ENCODE assay signal across 8 cellular contexts in genomic region chr11:68038718-68039525, GRCh38. TPM values are rescaled to one million over a fixed set of nuclear protein-coding genes. Genes with fewer than 3 reads are reported as not detected.
A peak's percentile ranks its signal among the peaks of the same experiment; 100 is the strongest.
DNase-seq lines count a peak whose midpoint lies in the region; ATAC-seq and TF ChIP-seq lines count a peak whose summit lies in the region.

TSS of gene TCIRG1 (plus strand) at chr11:68039025. CDS start at chr11:68041272, 2,247 bp downstream.

- intact Hi-C loops in Right ventricle myocardium inferior (cut with DNase I), result no loop called here

- peaks cover 4% of the 10 kb centered on the region for H3K36me3 Mint-ChIP-seq in activated naive CD8-positive, alpha-beta T cell treated with anti-CD3 and anti-CD28 coated beads for 36 hours

- H3K9me2 ChIP-seq in SK-N-SH, result no peaks in the 10 kb centered on the region

- H3K27me3 ChIP-seq in SK-N-SH (ENCODE audit: insufficient read depth) (no peaks in the 10 kb centered on the region), parathyroid adenoma (ENCODE audit: control insufficient read depth, insufficient read depth, low read length) (no peaks in the 10 kb centered on the region)

- peaks cover 12% of the 10 kb centered on the region for H3F3A ChIP-seq in SK-N-SH (replicated peaks; ENCODE audit: insufficient read depth)

- no peaks in the 10 kb centered on the region for H3K9me3 Mint-ChIP-seq in activated naive CD8-positive, alpha-beta T cell treated with anti-CD3 and anti-CD28 coated beads for 36 hours

- H3K27ac ChIP-seq in SK-N-SH (ENCODE audit: low read depth in 2 of 2, low read length in 1 of 2) (peak within 1 kb of the TSS; percentile 44 to 53; a peak in 1 of 4 replicates), parathyroid adenoma (peak within 1 kb of the TSS; percentile 66), urinary bladder (ENCODE audit: low read depth) (peak within 1 kb of the TSS; percentile 88)

- CTCF ChIA-PET in SK-N-SH (lab: Yijun Ruan, JAX), result no interaction called here

- H3K79me2 ChIP-seq in SK-N-SH (ENCODE audit: insufficient read depth), result no peaks in the 10 kb centered on the region
- no peaks in the 10 kb centered on the region for H3K79me2 ChIP-seq in parathyroid adenoma

- TF ChIP-seq CTCF in SK-N-SH (IDR thresholded peaks at IDR 0.05), result no peak
- no peak for TF ChIP-seq CTCF in parathyroid adenoma (IDR thresholded peaks at IDR 0.05)

- no peak for TF ChIP-seq RAD21 in SK-N-SH (IDR thresholded peaks at IDR 0.05; ENCODE audit: low read length)

- H3K27ac Mint-ChIP-seq in activated naive CD8-positive, alpha-beta T cell treated with anti-CD3 and anti-CD28 coated beads for 36 hours, result peak within 1 kb of the TSS; percentile 91

- H3K9me3 ChIP-seq in SK-N-SH (no peaks in the 10 kb centered on the region), parathyroid adenoma (ENCODE audit: control insufficient read depth, low read length) (no peaks in the 10 kb centered on the region)

- DNase-seq in Daoy (ENCODE audit: low read depth), result peak; percentile 86
- DNase-seq in SK-N-SH, result peak; percentile 67
- peak; percentile 65 for DNase-seq in activated naive CD8-positive, alpha-beta T cell treated with anti-CD3 and anti-CD28 coated beads for 36 hours
- DNase-seq in Right ventricle myocardium inferior (ENCODE audit: missing footprints), result peak; percentile 94

- H3K9ac ChIP-seq in SK-N-SH, result no peak within 1 kb of the TSS; the same call in 1 of the 2 replicates
- H3K9ac ChIP-seq in parathyroid adenoma, result no peak within 1 kb of the TSS

- 72% methylated on average over 24 of the region's 51 CpGs for WGBS in SK-N-SH (ENCODE audit: low lambda C conversion rate)
- WGBS in urinary bladder, result 3% methylated on average over 51 of the region's 51 CpGs

- H3K27me3 Mint-ChIP-seq in activated naive CD8-positive, alpha-beta T cell treated with anti-CD3 and anti-CD28 coated beads for 36 hours, result no peaks in the 10 kb centered on the region

- H3K4me1 ChIP-seq in SK-N-SH (ENCODE audit: control insufficient read depth in 1 of 2, insufficient read depth in 2 of 2, low read depth in 1 of 2, low read length in 1 of 2), result peaks cover 12 to 20% of the 10 kb centered on the region in 2 experiments; a peak in 2 of 4 replicates
- H3K4me1 ChIP-seq in parathyroid adenoma, result peaks cover 8% of the 10 kb centered on the region
- no peaks in the 10 kb centered on the region for H3K4me1 ChIP-seq in urinary bladder (ENCODE audit: insufficient read depth)

- POLR2A ChIA-PET in SK-N-SH (lab: Yijun Ruan, JAX), result interaction anchor here (1.0 kb wide), 1 partner anchor 8 kb away, joined by 3 read pairs; no protein-coding TSS in a partner anchor

- H3K4me1 Mint-ChIP-seq in activated naive CD8-positive, alpha-beta T cell treated with anti-CD3 and anti-CD28 coated beads for 36 hours, result peaks cover 21% of the 10 kb centered on the region

- TF ChIP-seq EP300 in SK-N-SH (IDR thresholded peaks at IDR 0.05; ENCODE audit: borderline replicate concordance in 1 of 2, low read depth in 1 of 2, low read length in 1 of 2), result no peak

- H4K20me1 ChIP-seq in SK-N-SH (ENCODE audit: insufficient read depth), result no peaks in the 10 kb centered on the region

- H3K4me3 ChIP-seq in SK-N-SH (ENCODE audit: low read depth in 2 of 2, low read length in 1 of 2) (no peak within 1 kb of the TSS), parathyroid adenoma (ENCODE audit: low read depth, low read length) (peak within 1 kb of the TSS; percentile 29), urinary bladder (ENCODE audit: low read depth, low read length) (peak within 1 kb of the TSS; percentile 70)

- ATAC-seq in HG02798 (IDR thresholded peaks at IDR 0.05; ENCODE audit: poor library complexity, unreplicated experiment) (peak; percentile 54), Right ventricle myocardium inferior (peak; percentile 90), GM21528 (IDR thresholded peaks at IDR 0.05; ENCODE audit: low FRiP score, unreplicated experiment) (no peak)

- H3K36me3 ChIP-seq in SK-N-SH (replicated peaks in 1 of 2; ENCODE audit: control insufficient read depth in 1 of 2, insufficient read depth in 2 of 2, low read length in 1 of 2) (peaks cover 9 to 10% of the 10 kb centered on the region in 2 experiments), parathyroid adenoma (ENCODE audit: control insufficient read depth, insufficient read depth, low read length) (no peaks in the 10 kb centered on the region), urinary bladder (ENCODE audit: insufficient read depth) (no peaks in the 10 kb centered on the region)

- no peak within 1 kb of the TSS for H3K4me2 ChIP-seq in SK-N-SH
- H3K4me2 ChIP-seq in parathyroid adenoma (ENCODE audit: low read length), result peak within 1 kb of the TSS; percentile 4

- 0 out of 2 replicates have a peak within 1 kb of the TSS, but pooled peaks have one; percentile 86 for H2AFZ ChIP-seq in SK-N-SH (ENCODE audit: low read depth)
- H2AFZ ChIP-seq in parathyroid adenoma, result peak within 1 kb of the TSS; percentile 69

- peak within 1 kb of the TSS; percentile 91 for H3K4me3 Mint-ChIP-seq in activated naive CD8-positive, alpha-beta T cell treated with anti-CD3 and anti-CD28 coated beads for 36 hours

TF ChIP-seq in SK-N-SH, 30 proteins besides CTCF, POLR2A, EP300 and RAD21:
- TF ChIP-seq MXI1 (IDR thresholded peaks at IDR 0.05; ENCODE audit: low read depth, low read length) (no peak), TEAD4 (IDR thresholded peaks at IDR 0.05; ENCODE audit: borderline replicate concordance, insufficient read depth) (no peak), REST (IDR thresholded peaks at IDR 0.05; ENCODE audit: low read depth, low read length) (no peak), MAX (IDR thresholded peaks at IDR 0.05; ENCODE audit: low read depth) (no peak), RCOR1 (IDR thresholded peaks at IDR 0.05; ENCODE audit: low read length) (no peak)

RNA-seq across cellular contexts. Expression of gene TCIRG1, which starts in this region (rescaled TPM):
- 31.7 and 41.0 TPM in 2 replicates for total RNA-seq in Daoy (2014; rRNA removed; shearing (Covaris generic))
- polyA plus RNA-seq in SK-N-SH (2012; rRNA removed) (0.58 and 0.73 TPM in 2 replicates), urinary bladder (108 TPM)
- 0.13 and 0.29 TPM in 2 replicates for polyA plus RNA-seq in SK-N-SH (2012; cell fraction: cytosol; rRNA removed)
- 4.8 and 6.8 TPM in 2 replicates for polyA plus RNA-seq in SK-N-SH (2012; cell fraction: nucleus; rRNA removed)
- 100 to 1,000 TPM; 108 to 113 TPM for total RNA-seq in activated naive CD8-positive, alpha-beta T cell treated with anti-CD3 and anti-CD28 coated beads for 36 hours
- total RNA-seq in Right ventricle myocardium inferior (30.4 TPM), urinary bladder (43.4 TPM)

Comparison
In these comparisons a context has a peak if more than half of its experiments do, and no peak if none do; other contexts are left out.
1. RNA of gene TCIRG1 (polyA plus RNA-seq): 108 TPM in urinary bladder (single experiment); 0.13 to 6.8 TPM in SK-N-SH; every median in the first group is over 10 times any median in the second.
2. H3K4me3 ChIP-seq: peak in parathyroid adenoma (single experiment) and urinary bladder (single experiment); none in SK-N-SH (0 of 2).
3. Peak in every context shown above with its lines, with median percentiles within 50 percentile points of each other: DNase-seq and H3K27ac ChIP-seq.